19 cellular contexts compared by ENCODE assay signal in genomic region chr3:24646790-24647189, GRCh38.
"Had no signal": no experiment of that assay in that cellular context is flagged by ENCODE, and none has a peak within 500 bp of the region (broad histone marks: within the 10 kb centered on the region; RNA-seq: fewer than 3 reads in every experiment).

No MANE protein-coding gene starts in this region.

- H3K4me1 Mint-ChIP-seq: immature natural killer cell; mesothelial cell of epicardium; naive thymus-derived CD4-positive, alpha-beta T cell had no signal

- H3K36me3 ChIP-seq: esophagus muscularis mucosa, gastroesophageal sphincter, heart left ventricle, left lung, lower lobe of right lung had no signal

- H3K4me3 Mint-ChIP-seq: immature natural killer cell; mesothelial cell of epicardium; naive thymus-derived CD4-positive, alpha-beta T cell had no signal

- H3K4me1 ChIP-seq: foreskin keratinocyte, heart left ventricle, left lung, lower lobe of right lung had no signal

- H3K27ac ChIP-seq: coronary artery, foreskin keratinocyte, heart left ventricle, hepatocyte, left lung, lower lobe of right lung had no signal

- H3K4me2 ChIP-seq: hepatocyte had no signal

- H3K27me3 ChIP-seq: dorsolateral prefrontal cortex, esophagus muscularis mucosa, foreskin keratinocyte, gastroesophageal sphincter, heart left ventricle, hepatocyte, left lung had no signal

- H3K36me3 Mint-ChIP-seq: immature natural killer cell; mesothelial cell of epicardium; naive thymus-derived CD4-positive, alpha-beta T cell had no signal

- H2AFZ ChIP-seq: hepatocyte had no signal

- H3K9me3 Mint-ChIP-seq: mesothelial cell of epicardium had no signal

- DNase-seq: dermis blood vessel endothelial cell; dorsolateral prefrontal cortex; effector CD4-positive, alpha-beta T cell; effector memory CD4-positive, alpha-beta T cell; foreskin keratinocyte; heart left ventricle; hypothalamus; immature natural killer cell; left cardiac atrium; left lung; left ventricle myocardium superior; lower lobe of right lung; mesenchymal stem cell; naive thymus-derived CD4-positive, alpha-beta T cell had no signal

- ATAC-seq: foreskin keratinocyte; gastroesophageal sphincter; heart left ventricle; left cardiac atrium; left lung; left ventricle myocardium superior; lower lobe of right lung; naive thymus-derived CD4-positive, alpha-beta T cell had no signal

- H3K27me3 Mint-ChIP-seq: naive thymus-derived CD4-positive, alpha-beta T cell had no signal

- H3K4me3 ChIP-seq: coronary artery, dorsolateral prefrontal cortex, esophagus muscularis mucosa, gastroesophageal sphincter, heart left ventricle, hepatocyte, left lung, lower lobe of right lung had no signal

- H3K27ac Mint-ChIP-seq: immature natural killer cell; mesothelial cell of epicardium; naive thymus-derived CD4-positive, alpha-beta T cell had no signal

- H3K9me3 ChIP-seq: esophagus muscularis mucosa, gastroesophageal sphincter, heart left ventricle, left lung, lower lobe of right lung had no signal

- H3K79me2 ChIP-seq: hepatocyte had no signal
